In the genomic region with DNA sequence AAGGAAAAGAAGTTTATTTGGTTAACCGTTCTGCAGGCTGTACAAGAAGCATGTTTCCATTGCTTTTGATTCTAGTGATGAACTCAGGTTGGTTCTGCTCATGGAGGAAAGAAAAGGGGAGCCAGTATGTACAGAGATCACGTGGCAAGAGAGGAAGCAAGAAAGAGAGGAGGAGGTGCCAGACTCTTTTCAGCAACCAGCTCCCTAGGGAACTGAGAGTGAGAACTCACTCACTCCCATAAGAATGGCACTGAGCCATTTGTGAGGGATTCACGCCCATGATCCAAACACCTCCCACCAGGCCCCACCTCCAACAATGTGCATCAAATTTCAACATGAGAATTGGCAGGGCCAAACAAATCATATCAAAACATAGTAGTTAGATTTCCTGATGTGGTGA, we compare ENCODE assay signal across 10 cellular contexts.
DNase-seq lines count a peak whose midpoint lies in the region; ATAC-seq lines count a peak whose summit lies in the region.
"Had no signal": no experiment of that assay in that cellular context is flagged by ENCODE, and none has a peak within 500 bp of the region (broad histone marks: within the 10 kb centered on the region; RNA-seq: fewer than 3 reads in every experiment).

No MANE protein-coding gene starts in this region.

- H3K9ac ChIP-seq in BLaER1, result no peak overlapping the region

- 0 out of 2 replicates have a peak overlapping the region, but pooled peaks have one; percentile 9 for H3K4me2 ChIP-seq in BLaER1

- H3K27ac ChIP-seq in BLaER1, result no peak overlapping the region
- H3K27ac ChIP-seq: coronary artery had no signal

- peaks cover 6% of the 10 kb centered on the region for H3K4me1 ChIP-seq in BLaER1

- peak; percentile 96 for DNase-seq in NCI-H69 (lab: John Stamatoyannopoulos, UW)
- peak; percentile 87 for DNase-seq in fibroblast of the conjunctiva (ENCODE audit: low read depth)
- DNase-seq in iPS-NIHi7 (ENCODE audit: extremely low spot score), result no peak
- no peak for DNase-seq in GOT3 (lab: John Stamatoyannopoulos, UW)
- DNase-seq in activated CD4-positive, alpha-beta T cell treated with anti-CD3 and anti-CD28 coated beads, Interleukin-2, amount 50 U/mL, for 48 hours, result no peak
- no peak for DNase-seq in NCI-H2029 treated with DMSO at 0.1 percent for 48 hours (lab: John Stamatoyannopoulos, UW)
- DNase-seq: KG1 had no signal

- H4K20me1 ChIP-seq in BLaER1, result no peaks in the 10 kb centered on the region

- no peaks in the 10 kb centered on the region for H3K27me3 ChIP-seq in BLaER1

- H3K36me3 ChIP-seq in BLaER1, result no peaks in the 10 kb centered on the region

- ATAC-seq in GM21786 (IDR thresholded peaks at IDR 0.05; ENCODE audit: unreplicated experiment), result peak; percentile 60

- H3K9me3 ChIP-seq in BLaER1, result no peaks in the 10 kb centered on the region

- no peak overlapping the region for H3K4me3 ChIP-seq in BLaER1
- H3K4me3 ChIP-seq: coronary artery had no signal

Comparison
In these comparisons a context has a peak if more than half of its experiments do, and no peak if none do; other contexts are left out.
1. DNase-seq: peak in NCI-H69 (single experiment) and fibroblast of the conjunctiva (single experiment); none in iPS-NIHi7 (single experiment), GOT3 (single experiment), activated CD4-positive, alpha-beta T cell treated with anti-CD3 and anti-CD28 coated beads, Interleukin-2, amount 50 U/mL, for 48 hours (0 of 2) and NCI-H2029 treated with DMSO at 0.1 percent for 48 hours (single experiment).